ENCODE assay signal across 17 cellular contexts in genomic region chr21:14825405-14826032, GRCh38.
DNase-seq lines count a peak whose midpoint lies in the region; ATAC-seq and TF ChIP-seq lines count a peak whose summit lies in the region.
"Had no signal": no experiment of that assay in that cellular context is flagged by ENCODE, and none has a peak within 500 bp of the region (broad histone marks: within the 10 kb centered on the region; RNA-seq: fewer than 3 reads in every experiment).

No MANE protein-coding gene starts in this region.

- no peaks in the 10 kb centered on the region for H3K27me3 ChIP-seq in naive thymus-derived CD4-positive, alpha-beta T cell (ENCODE audit: control insufficient read depth in 2 of 2, insufficient read depth in 2 of 2, low read length in 2 of 2)
- H3K27me3 ChIP-seq: breast epithelium, upper lobe of right lung had no signal

- CTCF ChIA-PET in activated CD8-positive, alpha-beta T cell treated with anti-CD3 and anti-CD28 coated beads for 36 hours (lab: Charles Lee) = no interaction called here
- CTCF ChIA-PET in activated CD8-positive, alpha-beta T cell treated with anti-CD3 and anti-CD28 coated beads, Interleukin-2, amount 10 ng/mL, durations not matched to agents 7 days and 5 days (lab: Charles Lee) = no interaction called here
- CTCF ChIA-PET in naive thymus-derived CD4-positive, alpha-beta T cell (lab: Charles Lee) = no interaction called here

- peak; percentile 74 for ATAC-seq in activated CD8-positive, alpha-beta T cell treated with anti-CD3 and anti-CD28 coated beads for 36 hours
- no peak for ATAC-seq in activated CD8-positive, alpha-beta T cell treated with anti-CD3 and anti-CD28 coated beads, Interleukin-2, amount 10 ng/mL, durations not matched to agents 7 days and 5 days
- ATAC-seq in GM19468 (IDR thresholded peaks at IDR 0.05; ENCODE audit: extremely low read depth, unreplicated experiment) = peak; percentile 48
- peak; percentile 79 for ATAC-seq in HG02885 (IDR thresholded peaks at IDR 0.05; ENCODE audit: poor library complexity, unreplicated experiment)
- ATAC-seq in activated T-helper 17 cell treated with anti-CD3 and anti-CD28 coated beads, Interleukin-2, amount 50 U/mL, for 72 hours (replicated peaks) = peak; percentile 77
- ATAC-seq in naive thymus-derived CD4-positive, alpha-beta T cell = no peak
- ATAC-seq: upper lobe of right lung had no signal

- no peak overlapping the region for H3K27ac Mint-ChIP-seq in activated CD8-positive, alpha-beta T cell treated with anti-CD3 and anti-CD28 coated beads for 36 hours
- no peak overlapping the region for H3K27ac Mint-ChIP-seq in activated CD8-positive, alpha-beta T cell treated with anti-CD3 and anti-CD28 coated beads, Interleukin-2, amount 10 ng/mL, durations not matched to agents 7 days and 5 days
- no peak overlapping the region for H3K27ac Mint-ChIP-seq in activated T-helper 17 cell treated with anti-CD3 and anti-CD28 coated beads, Interleukin-2, amount 50 U/mL, for 72 hours
- H3K27ac Mint-ChIP-seq in naive thymus-derived CD4-positive, alpha-beta T cell = no peak overlapping the region
- H3K27ac Mint-ChIP-seq: HFFc6 had no signal

- H3K4me1 Mint-ChIP-seq in activated CD8-positive, alpha-beta T cell treated with anti-CD3 and anti-CD28 coated beads for 36 hours (ENCODE audit: low read depth) = peaks cover 14% of the 10 kb centered on the region
- H3K4me1 Mint-ChIP-seq in activated CD8-positive, alpha-beta T cell treated with anti-CD3 and anti-CD28 coated beads, Interleukin-2, amount 10 ng/mL, durations not matched to agents 7 days and 5 days (ENCODE audit: low read depth) = no peaks in the 10 kb centered on the region
- H3K4me1 Mint-ChIP-seq in activated T-helper 17 cell treated with anti-CD3 and anti-CD28 coated beads, Interleukin-2, amount 50 U/mL, for 72 hours = peaks cover 7% of the 10 kb centered on the region
- peaks cover 0 to 2% (median 0%) of the 10 kb centered on the region in 7 donors for H3K4me1 Mint-ChIP-seq in naive thymus-derived CD4-positive, alpha-beta T cell

- intact Hi-C loops in activated CD8-positive, alpha-beta T cell treated with anti-CD3 and anti-CD28 coated beads for 36 hours (cut with micrococcal nuclease) = no loop called here
- intact Hi-C loops in naive thymus-derived CD4-positive, alpha-beta T cell (cut with micrococcal nuclease) = no loop called here

- POLR2A ChIA-PET in activated CD8-positive, alpha-beta T cell treated with anti-CD3 and anti-CD28 coated beads for 36 hours (lab: Charles Lee) = no interaction called here
- POLR2A ChIA-PET in activated CD8-positive, alpha-beta T cell treated with anti-CD3 and anti-CD28 coated beads, Interleukin-2, amount 10 ng/mL, durations not matched to agents 7 days and 5 days (lab: Charles Lee) = no interaction called here
- POLR2A ChIA-PET in naive thymus-derived CD4-positive, alpha-beta T cell (lab: Charles Lee) = no interaction called here

- H3K27me3 Mint-ChIP-seq in activated CD8-positive, alpha-beta T cell treated with anti-CD3 and anti-CD28 coated beads for 36 hours = no peaks in the 10 kb centered on the region
- H3K27me3 Mint-ChIP-seq in activated CD8-positive, alpha-beta T cell treated with anti-CD3 and anti-CD28 coated beads, Interleukin-2, amount 10 ng/mL, durations not matched to agents 7 days and 5 days (ENCODE audit: low read depth) = no peaks in the 10 kb centered on the region
- H3K27me3 Mint-ChIP-seq in activated T-helper 17 cell treated with anti-CD3 and anti-CD28 coated beads, Interleukin-2, amount 50 U/mL, for 72 hours = no peaks in the 10 kb centered on the region
- no peaks in the 10 kb centered on the region for H3K27me3 Mint-ChIP-seq in naive thymus-derived CD4-positive, alpha-beta T cell

- DNase-seq in activated CD8-positive, alpha-beta T cell treated with anti-CD3 and anti-CD28 coated beads for 36 hours = peak; percentile 18
- no peak for DNase-seq in activated CD8-positive, alpha-beta T cell treated with anti-CD3 and anti-CD28 coated beads, Interleukin-2, amount 10 ng/mL, durations not matched to agents 7 days and 5 days
- DNase-seq in naive thymus-derived CD4-positive, alpha-beta T cell = no peak
- no peak for DNase-seq in SIG-M5 treated with dmso at 0.1 percent for 504 hours (lab: John Stamatoyannopoulos, UW; ENCODE audit: unreplicated experiment)
- DNase-seq in NCI-H2196 (lab: John Stamatoyannopoulos, UW; ENCODE audit: unreplicated experiment) = no peak
- DNase-seq: activated T-cell treated with anti-CD3 and anti-CD28 coated beads, Interleukin-2, amount 50 U/mL, for 48 hours; HFFc6; IMR-90; NCI-H1694 treated with DMSO at 0.1 percent for 48 hours; NK-92 treated with Interleukin-12 subunit alpha and Interleukin-12 subunit beta, amount 100 ng/mL, for 24 hours; SK-N-SH; upper lobe of right lung; WERI-Rb-1 had no signal

- no peaks in the 10 kb centered on the region for H3K9me3 ChIP-seq in naive thymus-derived CD4-positive, alpha-beta T cell (ENCODE audit: control insufficient read depth in 2 of 3, low read length in 3 of 3)
- H3K9me3 ChIP-seq: breast epithelium, SK-N-SH, upper lobe of right lung had no signal

- H3K27ac ChIP-seq in naive thymus-derived CD4-positive, alpha-beta T cell (ENCODE audit: low read depth, low read length) = no peak overlapping the region
- H3K27ac ChIP-seq: breast epithelium, upper lobe of right lung, WERI-Rb-1 had no signal

- no peaks in the 10 kb centered on the region for H3K36me3 Mint-ChIP-seq in activated CD8-positive, alpha-beta T cell treated with anti-CD3 and anti-CD28 coated beads for 36 hours (ENCODE audit: low read depth)
- no peaks in the 10 kb centered on the region for H3K36me3 Mint-ChIP-seq in activated CD8-positive, alpha-beta T cell treated with anti-CD3 and anti-CD28 coated beads, Interleukin-2, amount 10 ng/mL, durations not matched to agents 7 days and 5 days (ENCODE audit: low read depth)
- no peaks in the 10 kb centered on the region for H3K36me3 Mint-ChIP-seq in activated T-helper 17 cell treated with anti-CD3 and anti-CD28 coated beads, Interleukin-2, amount 50 U/mL, for 72 hours (ENCODE audit: low read depth)
- H3K36me3 Mint-ChIP-seq in naive thymus-derived CD4-positive, alpha-beta T cell = no peaks in the 10 kb centered on the region

- H3K9me3 Mint-ChIP-seq in activated CD8-positive, alpha-beta T cell treated with anti-CD3 and anti-CD28 coated beads for 36 hours = no peaks in the 10 kb centered on the region
- no peaks in the 10 kb centered on the region for H3K9me3 Mint-ChIP-seq in activated CD8-positive, alpha-beta T cell treated with anti-CD3 and anti-CD28 coated beads, Interleukin-2, amount 10 ng/mL, durations not matched to agents 7 days and 5 days (ENCODE audit: insufficient read depth)
- no peaks in the 10 kb centered on the region for H3K9me3 Mint-ChIP-seq in activated T-helper 17 cell treated with anti-CD3 and anti-CD28 coated beads, Interleukin-2, amount 50 U/mL, for 72 hours
- no peaks in the 10 kb centered on the region for H3K9me3 Mint-ChIP-seq in naive thymus-derived CD4-positive, alpha-beta T cell
- H3K9me3 Mint-ChIP-seq: HFFc6 had no signal

- H3K4me3 Mint-ChIP-seq in activated CD8-positive, alpha-beta T cell treated with anti-CD3 and anti-CD28 coated beads for 36 hours = no peak overlapping the region
- no peak overlapping the region for H3K4me3 Mint-ChIP-seq in activated CD8-positive, alpha-beta T cell treated with anti-CD3 and anti-CD28 coated beads, Interleukin-2, amount 10 ng/mL, durations not matched to agents 7 days and 5 days
- H3K4me3 Mint-ChIP-seq in activated T-helper 17 cell treated with anti-CD3 and anti-CD28 coated beads, Interleukin-2, amount 50 U/mL, for 72 hours = no peak overlapping the region
- H3K4me3 Mint-ChIP-seq in naive thymus-derived CD4-positive, alpha-beta T cell = no peak overlapping the region
- H3K4me3 Mint-ChIP-seq: HFFc6 had no signal

- no peaks in the 10 kb centered on the region for H3K36me3 ChIP-seq in naive thymus-derived CD4-positive, alpha-beta T cell (ENCODE audit: control insufficient read depth in 2 of 3, insufficient read depth in 3 of 3, low read length in 3 of 3)
- H3K36me3 ChIP-seq: breast epithelium, upper lobe of right lung, WERI-Rb-1 had no signal

- no peak overlapping the region for H3K4me3 ChIP-seq in naive thymus-derived CD4-positive, alpha-beta T cell (ENCODE audit: low read length)
- H3K4me3 ChIP-seq: breast epithelium, upper lobe of right lung had no signal

- no peaks in the 10 kb centered on the region for H3K4me1 ChIP-seq in naive thymus-derived CD4-positive, alpha-beta T cell (ENCODE audit: control insufficient read depth in 2 of 2, insufficient read depth in 2 of 2, low read length in 2 of 2)
- H3K4me1 ChIP-seq: breast epithelium, upper lobe of right lung had no signal

- TF ChIP-seq CTCF in activated CD8-positive, alpha-beta T cell treated with anti-CD3 and anti-CD28 coated beads for 36 hours (IDR thresholded peaks at IDR 0.05) = no peak

Comparison
In these comparisons a context has a peak if more than half of its experiments do, and no peak if none do; other contexts are left out.
1. ATAC-seq: peak in activated CD8-positive, alpha-beta T cell treated with anti-CD3 and anti-CD28 coated beads for 36 hours (single experiment), GM19468 (single experiment), HG02885 (single experiment) and activated T-helper 17 cell treated with anti-CD3 and anti-CD28 coated beads, Interleukin-2, amount 50 U/mL, for 72 hours (single experiment); none in activated CD8-positive, alpha-beta T cell treated with anti-CD3 and anti-CD28 coated beads, Interleukin-2, amount 10 ng/mL, durations not matched to agents 7 days and 5 days (single experiment) and naive thymus-derived CD4-positive, alpha-beta T cell (single experiment).